In genomic region chr4:8198906-8199593, GRCh38 we compare ENCODE assay signal across 8 cellular contexts. TPM values are rescaled to one million over a fixed set of nuclear protein-coding genes. Genes with fewer than 3 reads are reported as not detected.
A peak's percentile ranks its signal among the peaks of the same experiment; 100 is the strongest.
DNase-seq lines count a peak whose midpoint lies in the region; ATAC-seq and TF ChIP-seq lines count a peak whose summit lies in the region.

Gene SH3TC1 (plus strand): TSS chr4:8199290. CDS start chr4:8205195, 5,905 bp downstream.

- peaks cover 4% of the 10 kb centered on the region for H3K36me3 ChIP-seq in OCI-LY3 (replicated peaks; ENCODE audit: low read depth, low read length)
- H3K36me3 ChIP-seq in stomach smooth muscle (ENCODE audit: control insufficient read depth in 2 of 2, insufficient read depth in 2 of 2, low read length in 2 of 2) = no peaks in the 10 kb centered on the region

- H3K9me3 Mint-ChIP-seq in activated T-cell treated with anti-CD3 and anti-CD28 coated beads, Interleukin-2, amount 50 U/mL, for 72 hours = no peaks in the 10 kb centered on the region
- no peaks in the 10 kb centered on the region for H3K9me3 Mint-ChIP-seq in natural killer cell treated with Interleukin-12 subunit alpha and Interleukin-12 subunit beta and Interleukin-15 and Interleukin-18, amount 100 ng/mL, for 72 hours

- H2AFZ ChIP-seq in OCI-LY3 (ENCODE audit: low read depth, low read length) = peak within 1 kb of the TSS; percentile 43; the same call in 1 of the 2 replicates

- peaks cover 19% of the 10 kb centered on the region for H4K20me1 ChIP-seq in OCI-LY3 (ENCODE audit: insufficient read depth, low read length)

- peak within 1 kb of the TSS; percentile 74 for H3K27ac ChIP-seq in OCI-LY3 (ENCODE audit: low read length)
- no peak within 1 kb of the TSS for H3K27ac ChIP-seq in stomach smooth muscle (ENCODE audit: low read length)

- H3K4me3 ChIP-seq in OCI-LY3 (ENCODE audit: low read length) (peak within 1 kb of the TSS; percentile 94), stomach smooth muscle (ENCODE audit: low read length in 2 of 2) (peak within 1 kb of the TSS; percentile 46 to 61)

- H3K27me3 Mint-ChIP-seq in activated T-cell treated with anti-CD3 and anti-CD28 coated beads, Interleukin-2, amount 50 U/mL, for 72 hours (ENCODE audit: low read depth) = no peaks in the 10 kb centered on the region
- no peaks in the 10 kb centered on the region for H3K27me3 Mint-ChIP-seq in natural killer cell treated with Interleukin-12 subunit alpha and Interleukin-12 subunit beta and Interleukin-15 and Interleukin-18, amount 100 ng/mL, for 72 hours

- peaks cover 50% of the 10 kb centered on the region for H3K4me1 ChIP-seq in OCI-LY3 (ENCODE audit: low read length)
- peaks cover 30% of the 10 kb centered on the region for H3K4me1 ChIP-seq in stomach smooth muscle (ENCODE audit: control insufficient read depth, insufficient read depth, low read length)

- H3K27ac Mint-ChIP-seq in activated T-cell treated with anti-CD3 and anti-CD28 coated beads, Interleukin-2, amount 50 U/mL, for 72 hours = peak within 1 kb of the TSS; percentile 83
- peak within 1 kb of the TSS; percentile 72 to 89 for H3K27ac Mint-ChIP-seq in natural killer cell treated with Interleukin-12 subunit alpha and Interleukin-12 subunit beta and Interleukin-15 and Interleukin-18, amount 100 ng/mL, for 72 hours

- H3K4me2 ChIP-seq in OCI-LY3 (ENCODE audit: low read length) = peak within 1 kb of the TSS; percentile 95

- H3K4me1 Mint-ChIP-seq in activated T-cell treated with anti-CD3 and anti-CD28 coated beads, Interleukin-2, amount 50 U/mL, for 72 hours (ENCODE audit: low read depth) = peaks cover 37% of the 10 kb centered on the region
- H3K4me1 Mint-ChIP-seq in natural killer cell treated with Interleukin-12 subunit alpha and Interleukin-12 subunit beta and Interleukin-15 and Interleukin-18, amount 100 ng/mL, for 72 hours (ENCODE audit: low read depth in 2 of 2) = peaks cover 16 to 26% of the 10 kb centered on the region in 2 donors

- H3K36me3 Mint-ChIP-seq in activated T-cell treated with anti-CD3 and anti-CD28 coated beads, Interleukin-2, amount 50 U/mL, for 72 hours (ENCODE audit: insufficient read depth in 2 of 2) = peaks cover 0 to 2% of the 10 kb centered on the region in 2 donors
- no peaks in the 10 kb centered on the region for H3K36me3 Mint-ChIP-seq in natural killer cell treated with Interleukin-12 subunit alpha and Interleukin-12 subunit beta and Interleukin-15 and Interleukin-18, amount 100 ng/mL, for 72 hours

- DNase-seq in AG08395 (ENCODE audit: low spot score) = peak; percentile 93
- DNase-seq in activated T-cell treated with anti-CD3 and anti-CD28 coated beads, Interleukin-2, amount 50 U/mL, for 72 hours = peak; percentile 73 to 82
- peak; percentile 67 for DNase-seq in fibroblast of gingiva (ENCODE audit: low read depth)
- DNase-seq in natural killer cell treated with Interleukin-12 subunit alpha and Interleukin-12 subunit beta and Interleukin-15 and Interleukin-18, amount 100 ng/mL, for 72 hours (ENCODE audit: low spot score) = peak; percentile 87

- peaks cover 12% of the 10 kb centered on the region; the same call in 1 of the 2 replicates for H3K79me2 ChIP-seq in OCI-LY3 (ENCODE audit: low read length)

- H3K27me3 ChIP-seq in OCI-LY3 (ENCODE audit: low read depth, low read length) = peaks cover 22% of the 10 kb centered on the region
- peaks cover 0 to 2% of the 10 kb centered on the region in 2 donors for H3K27me3 ChIP-seq in stomach smooth muscle (ENCODE audit: control insufficient read depth in 1 of 2, insufficient read depth in 2 of 2, low read length in 2 of 2)

- ATAC-seq in GM18868 (IDR thresholded peaks at IDR 0.05; ENCODE audit: unreplicated experiment) (peak; percentile 62), HG03095 (IDR thresholded peaks at IDR 0.05; ENCODE audit: unreplicated experiment) (peak; percentile 79)
- peak; percentile 91 to 92 for ATAC-seq in activated T-cell treated with anti-CD3 and anti-CD28 coated beads, Interleukin-2, amount 50 U/mL, for 72 hours (replicated peaks in 1 of 2)
- ATAC-seq in natural killer cell treated with Interleukin-12 subunit alpha and Interleukin-12 subunit beta and Interleukin-15 and Interleukin-18, amount 100 ng/mL, for 72 hours = peak; percentile 96

- H3K9me3 ChIP-seq in OCI-LY3 (ENCODE audit: insufficient read depth, low read length) = no peaks in the 10 kb centered on the region
- no peaks in the 10 kb centered on the region for H3K9me3 ChIP-seq in stomach smooth muscle (ENCODE audit: control insufficient read depth in 2 of 2, low read length in 2 of 2)

- peak within 1 kb of the TSS; percentile 87 for H3K9ac ChIP-seq in OCI-LY3 (ENCODE audit: low read length)
- peak within 1 kb of the TSS; percentile 51 for H3K9ac ChIP-seq in stomach smooth muscle (ENCODE audit: low read length in 2 of 2)

- peak within 1 kb of the TSS; percentile 88 to 93 for H3K4me3 Mint-ChIP-seq in activated T-cell treated with anti-CD3 and anti-CD28 coated beads, Interleukin-2, amount 50 U/mL, for 72 hours
- peak within 1 kb of the TSS; percentile 86 for H3K4me3 Mint-ChIP-seq in natural killer cell treated with Interleukin-12 subunit alpha and Interleukin-12 subunit beta and Interleukin-15 and Interleukin-18, amount 100 ng/mL, for 72 hours

- no peak for TF ChIP-seq CTCF in OCI-LY3 (IDR thresholded peaks at IDR 0.05; ENCODE audit: low read depth, low read length)

RNA-seq across cellular contexts. Expression of gene SH3TC1, which starts in this region (rescaled TPM):
- total RNA-seq in activated T-cell treated with anti-CD3 and anti-CD28 coated beads, Interleukin-2, amount 50 U/mL, for 72 hours = 10 to 100 TPM; 15.2 to 39.0 TPM
- 10 to 100 TPM in 1 of 2 donors, 1 to 10 TPM in 1; 6.4 to 15.5 TPM for total RNA-seq in natural killer cell treated with Interleukin-12 subunit alpha and Interleukin-12 subunit beta and Interleukin-15 and Interleukin-18, amount 100 ng/mL, for 72 hours
